Comparison of ENCODE assay signal across 18 cellular contexts in genomic region chr17:29574732-29575510, GRCh38. TPM values are rescaled to one million over a fixed set of nuclear protein-coding genes. Genes with fewer than 3 reads are reported as not detected.
DNase-seq lines count a peak whose midpoint lies in the region; ATAC-seq, FAIRE-seq and TF ChIP-seq lines count a peak whose summit lies in the region.
"Had no signal": no experiment of that assay in that cellular context is flagged by ENCODE, and none has a peak within 500 bp of the region (broad histone marks: within the 10 kb centered on the region; RNA-seq: fewer than 3 reads in every experiment).

No MANE protein-coding gene starts in this region.

- peaks cover 6% of the 10 kb centered on the region for H3K79me2 ChIP-seq in DND-41 (ENCODE audit: insufficient read depth, low read length)

- H3K9me3 Mint-ChIP-seq in osteocyte (ENCODE audit: unreplicated experiment) = no peaks in the 10 kb centered on the region
- H3K9me3 Mint-ChIP-seq: activated naive CD4-positive, alpha-beta T cell treated with anti-CD3 and anti-CD28 coated beads, Interleukin-2, amount 50 U/mL, for 24 hours had no signal

- peaks cover 60% of the 10 kb centered on the region for H4K20me1 ChIP-seq in DND-41 (ENCODE audit: insufficient read depth, low read length)

- no peak for ATAC-seq in DND-41 (ENCODE audit: insufficient read depth, low read depth)
- no peak for ATAC-seq in GM21526 (IDR thresholded peaks at IDR 0.05; ENCODE audit: low FRiP score, unreplicated experiment)

- TF ChIP-seq CTCF in DND-41 (IDR thresholded peaks at IDR 0.05; ENCODE audit: borderline replicate concordance, extremely low read depth, low read length, poor library complexity, severe bottlenecking) = no peak
- TF ChIP-seq CTCF in coronary artery (IDR thresholded peaks at IDR 0.05) = no peak
- TF ChIP-seq CTCF in osteocyte (IDR thresholded peaks at IDR 0.05) = no peak
- TF ChIP-seq CTCF in D721Med (IDR thresholded peaks at IDR 0.05; ENCODE audit: insufficient read depth, missing control alignments) = no peak

- no peak overlapping the region for H3K9ac ChIP-seq in DND-41 (ENCODE audit: low read depth, low read length)

- H3K27me3 Mint-ChIP-seq in osteocyte (ENCODE audit: unreplicated experiment) = no peaks in the 10 kb centered on the region
- H3K27me3 Mint-ChIP-seq: activated naive CD4-positive, alpha-beta T cell treated with anti-CD3 and anti-CD28 coated beads, Interleukin-2, amount 50 U/mL, for 24 hours had no signal

- no peak overlapping the region for H2AFZ ChIP-seq in DND-41 (ENCODE audit: low read depth, low read length)
- H2AFZ ChIP-seq: PC-9 had no signal

- H3K27ac ChIP-seq in DND-41 (ENCODE audit: low read length) (0 out of 2 replicates have a peak overlapping the region, but pooled peaks have one; percentile 10), coronary artery (no peak overlapping the region)
- H3K27ac ChIP-seq: neutrophil, PC-9 had no signal

- H3K9me3 ChIP-seq in DND-41 (ENCODE audit: insufficient read depth, low read length, severe bottlenecking) = no peaks in the 10 kb centered on the region
- H3K9me3 ChIP-seq: Caco-2, neutrophil had no signal

- H3K4me1 ChIP-seq in DND-41 (ENCODE audit: insufficient read depth, low read length) = peaks cover 7% of the 10 kb centered on the region

- DNase-seq in NCI-H526 (lab: John Stamatoyannopoulos, UW) (peak; percentile 51 to 80), NCI-H526 treated with DMSO at 0.1 percent for 48 hours (lab: John Stamatoyannopoulos, UW) (no peak), DND-41 (no peak), coronary artery (ENCODE audit: low spot score) (peak; percentile 72), osteocyte (ENCODE audit: extremely low spot score, unreplicated experiment) (peak; percentile 80), D721Med (ENCODE audit: insufficient read length, low spot score) (no peak), urothelium cell line (ENCODE audit: low spot score) (no peak)
- DNase-seq: 8988T, erythroblast, hippocampal formation, NCI-H1417, NCI-H510A, T-helper 1 cell had no signal

- no peak overlapping the region for H3K4me3 Mint-ChIP-seq in osteocyte (ENCODE audit: unreplicated experiment)
- H3K4me3 Mint-ChIP-seq: activated naive CD4-positive, alpha-beta T cell treated with anti-CD3 and anti-CD28 coated beads, Interleukin-2, amount 50 U/mL, for 24 hours had no signal

- H3K36me3 Mint-ChIP-seq in osteocyte (ENCODE audit: unreplicated experiment) = peaks cover 17% of the 10 kb centered on the region

- H3K27me3 ChIP-seq in DND-41 (ENCODE audit: insufficient read depth, low read length, poor library complexity) = no peaks in the 10 kb centered on the region

- H3K4me2 ChIP-seq in DND-41 (ENCODE audit: insufficient read depth, low read length) = no peak overlapping the region
- H3K4me2 ChIP-seq: PC-9 had no signal

- FAIRE-seq in D721Med (lab: Jason Lieb, UNC) = no peak
- FAIRE-seq in urothelium cell line (lab: Jason Lieb, UNC) = no peak

- no peak overlapping the region for H3K27ac Mint-ChIP-seq in osteocyte (ENCODE audit: unreplicated experiment)
- H3K27ac Mint-ChIP-seq: activated naive CD4-positive, alpha-beta T cell treated with anti-CD3 and anti-CD28 coated beads, Interleukin-2, amount 50 U/mL, for 24 hours had no signal

- no peak overlapping the region for H3K4me3 ChIP-seq in DND-41 (ENCODE audit: low read depth in 1 of 2, low read length in 2 of 2)
- no peak overlapping the region for H3K4me3 ChIP-seq in coronary artery
- H3K4me3 ChIP-seq: PC-9 had no signal

- peaks cover 79% of the 10 kb centered on the region for H3K36me3 ChIP-seq in DND-41 (ENCODE audit: insufficient read depth, low read length)

- H3K4me1 Mint-ChIP-seq in osteocyte (ENCODE audit: unreplicated experiment) = peaks cover 10% of the 10 kb centered on the region

RNA-seq across cellular contexts. Expression of gene TP53I13, which starts 6.4 kb away (rescaled TPM):
- total RNA-seq in osteocyte = 42.0 and 43.1 TPM in 2 replicates

RNA-seq across cellular contexts. Expression of gene ABHD15, which starts 8.1 kb away (rescaled TPM):
- total RNA-seq in osteocyte = 11.7 and 12.8 TPM in 2 replicates

RNA-seq across cellular contexts. Expression of gene GIT1, which starts 14.5 kb away (rescaled TPM):
- total RNA-seq in osteocyte = 48.2 and 50.7 TPM in 2 replicates

RNA-seq across cellular contexts. Expression of gene ANKRD13B, which starts 18.0 kb away (rescaled TPM):
- total RNA-seq in osteocyte = 33.1 and 36.1 TPM in 2 replicates

RNA-seq across cellular contexts. Expression of gene CORO6, which starts 47.8 kb away (rescaled TPM):
- 4.8 and 7.1 TPM in 2 replicates for total RNA-seq in osteocyte

Comparison
In these comparisons a context has a peak if more than half of its experiments do, and no peak if none do; other contexts are left out.
1. DNase-seq: peak in NCI-H526 (2 of 2), coronary artery (single experiment) and osteocyte (single experiment); none in NCI-H526 treated with DMSO at 0.1 percent for 48 hours (single experiment), DND-41 (single experiment), D721Med (single experiment) and urothelium cell line (single experiment).